ENCODE assay signal across 1 cellular context in the genomic region with DNA sequence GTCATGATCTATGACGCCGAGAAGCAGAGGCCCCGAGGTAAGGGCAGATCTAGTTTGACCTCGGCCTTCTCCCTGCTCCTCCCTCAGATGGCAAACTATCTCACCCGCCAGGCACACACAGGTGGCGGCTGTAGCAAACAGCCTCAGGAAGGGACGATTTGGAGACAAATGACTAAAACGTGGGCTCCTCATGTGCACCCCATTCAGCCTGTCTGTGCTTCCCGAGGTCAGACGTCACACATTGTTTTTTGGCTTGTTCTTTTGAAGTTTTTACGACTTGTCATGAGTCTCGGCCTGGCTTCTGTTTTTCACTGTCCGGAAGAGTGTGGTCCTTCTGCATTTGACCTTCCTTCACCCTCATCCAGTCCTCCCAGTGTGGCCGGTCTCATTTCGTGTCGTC.
TF ChIP-seq lines count a peak whose summit lies in the region.

No MANE protein-coding gene starts in this region.

TF ChIP-seq in K562, 482 proteins besides CTCF, POLR2A, EP300 and RAD21:
- TF ChIP-seq ZNF699 (CRISPR knock-in tag; IDR thresholded peaks at IDR 0.05; ENCODE audit: insufficient replicate concordance) = no peak
- TF ChIP-seq, protein P1, sequence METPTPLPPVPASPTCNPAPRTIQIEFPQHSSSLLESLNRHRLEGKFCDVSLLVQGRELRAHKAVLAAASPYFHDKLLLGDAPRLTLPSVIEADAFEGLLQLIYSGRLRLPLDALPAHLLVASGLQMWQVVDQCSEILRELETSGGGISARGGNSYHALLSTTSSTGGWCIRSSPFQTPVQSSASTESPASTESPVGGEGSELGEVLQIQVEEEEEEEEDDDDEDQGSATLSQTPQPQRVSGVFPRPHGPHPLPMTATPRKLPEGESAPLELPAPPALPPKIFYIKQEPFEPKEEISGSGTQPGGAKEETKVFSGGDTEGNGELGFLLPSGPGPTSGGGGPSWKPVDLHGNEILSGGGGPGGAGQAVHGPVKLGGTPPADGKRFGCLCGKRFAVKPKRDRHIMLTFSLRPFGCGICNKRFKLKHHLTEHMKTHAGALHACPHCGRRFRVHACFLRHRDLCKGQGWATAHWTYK (CRISPR knock-in tag; IDR thresholded peaks at IDR 0.05) = no peak
- TF ChIP-seq MEF2A (IDR thresholded peaks at IDR 0.05; ENCODE audit: control insufficient read depth, low read depth, low read length) = no peak
- TF ChIP-seq C11orf30 (IDR thresholded peaks at IDR 0.05; ENCODE audit: low read depth) = no peak
- no peak for TF ChIP-seq ZNF282 (CRISPR knock-in tag; IDR thresholded peaks at IDR 0.05)
- TF ChIP-seq, protein P2, sequence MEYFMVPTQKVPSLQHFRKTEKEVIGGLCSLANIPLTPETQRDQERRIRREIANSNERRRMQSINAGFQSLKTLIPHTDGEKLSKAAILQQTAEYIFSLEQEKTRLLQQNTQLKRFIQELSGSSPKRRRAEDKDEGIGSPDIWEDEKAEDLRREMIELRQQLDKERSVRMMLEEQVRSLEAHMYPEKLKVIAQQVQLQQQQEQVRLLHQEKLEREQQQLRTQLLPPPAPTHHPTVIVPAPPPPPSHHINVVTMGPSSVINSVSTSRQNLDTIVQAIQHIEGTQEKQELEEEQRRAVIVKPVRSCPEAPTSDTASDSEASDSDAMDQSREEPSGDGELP (CRISPR knock-in tag; IDR thresholded peaks at IDR 0.05; ENCODE audit: borderline replicate concordance) = peak; percentile 18; the same call in 1 of the 2 replicates
- no peak for TF ChIP-seq ARID1B (IDR thresholded peaks at IDR 0.05)
